ENCODE assay signal across 8 cellular contexts in the genomic region with DNA sequence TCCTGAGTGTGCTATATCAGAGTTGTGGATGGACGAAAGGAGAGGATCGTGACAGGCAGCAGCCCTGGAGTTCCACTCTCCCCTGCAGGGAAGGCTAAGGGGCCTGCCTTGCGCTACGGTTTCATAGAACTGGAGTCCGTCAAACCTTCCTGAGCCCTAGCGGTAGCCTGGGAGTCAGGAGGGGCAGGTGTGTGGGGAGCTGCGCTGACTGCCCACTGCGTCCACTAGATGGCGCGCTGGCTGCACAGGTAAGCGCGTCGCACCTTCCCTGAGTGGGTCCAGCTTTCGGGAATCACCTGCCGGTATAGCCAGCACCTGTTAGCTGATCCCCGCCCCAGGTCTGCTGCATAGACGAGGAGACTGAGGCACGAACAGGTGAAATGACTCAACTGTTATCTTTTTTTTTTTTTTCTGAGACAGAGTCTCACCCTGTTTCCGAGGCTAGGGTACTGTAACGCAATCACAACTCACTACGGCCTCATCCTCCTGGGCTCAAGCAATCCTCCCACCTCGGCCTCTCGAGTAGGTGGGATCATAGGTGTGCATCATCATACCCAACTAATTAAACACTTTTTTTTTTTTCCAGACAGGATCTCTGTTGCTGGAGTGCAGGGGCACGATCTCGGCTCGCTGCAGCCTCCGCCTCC. TPM values are rescaled to one million over a fixed set of nuclear protein-coding genes. Genes with fewer than 3 reads are reported as not detected.
DNase-seq lines count a peak whose midpoint lies in the region; ATAC-seq and TF ChIP-seq lines count a peak whose summit lies in the region.

No MANE protein-coding gene starts in this region.

- in situ Hi-C loops in KBM-7 (cut with MboI; ENCODE audit: low pct_unique_long_range_greater_than_20kb, low sequenced_read_pairs), result loop anchor here (10.0 kb wide), 1 partner anchor 424 kb away; no protein-coding TSS in a partner anchor

- DNase-seq in GDM1 (lab: John Stamatoyannopoulos, UW), result peak; percentile 19
- peak; percentile 58 for DNase-seq in KBM-7
- peak; percentile 22 for DNase-seq in RPMI7951 (ENCODE audit: low read depth)
- DNase-seq in activated naive CD4-positive, alpha-beta T cell (lab: John Stamatoyannopoulos, UW), result peak; percentile 7 to 56 (median 28)
- peak in 1 of 2 donors; percentile 40 for DNase-seq in heart right ventricle
- DNase-seq in spleen, result peak; percentile 86

- H3K36me3 ChIP-seq in heart right ventricle (no peaks in the 10 kb centered on the region), spleen (no peaks in the 10 kb centered on the region)

- intact Hi-C loops in heart right ventricle (cut with DNase I), result no loop called here
- intact Hi-C loops in spleen (cut with DNase I; ENCODE audit: low total_unique reads), result no loop called here

- TF ChIP-seq POLR2A in spleen (IDR thresholded peaks at IDR 0.05), result no peak
- TF ChIP-seq POLR2A in GM18505 (IDR thresholded peaks at IDR 0.05; ENCODE audit: borderline replicate concordance, extremely low read depth, insufficient read depth, insufficient read length), result no peak

- peak; percentile 58 to 82 (median 75) for TF ChIP-seq CTCF in heart right ventricle (IDR thresholded peaks at IDR 0.05)
- peak; percentile 34 to 83 (median 60) for TF ChIP-seq CTCF in spleen (IDR thresholded peaks at IDR 0.05 in 8 of 11, conservative IDR thresholded peaks at IDR 0.05 in 3 of 11)

- 27 to 30% methylated on average over 27 of the region's 27 CpGs for WGBS in heart right ventricle, 2 donors
- WGBS in spleen, 5 donors, result 31 to 34% (median 33%) methylated on average over 27 of the region's 27 CpGs

- ATAC-seq in heart right ventricle (peak in 4 of 8 donors; percentile 27 to 60 (median 50)), GM18502 (IDR thresholded peaks at IDR 0.05; ENCODE audit: poor library complexity, unreplicated experiment) (no peak), GM18505 (IDR thresholded peaks at IDR 0.05; ENCODE audit: unreplicated experiment) (no peak)

- peaks cover 0 to 27% (median 11%) of the 10 kb centered on the region in 7 donors for H3K27me3 ChIP-seq in heart right ventricle
- H3K27me3 ChIP-seq in spleen (replicated peaks in 1 of 7), result peaks cover 0 to 42% (median 0%) of the 10 kb centered on the region in 7 donors

- H3K9me3 ChIP-seq in heart right ventricle, result no peaks in the 10 kb centered on the region
- H3K9me3 ChIP-seq in spleen, result no peaks in the 10 kb centered on the region

- H3K4me3 ChIP-seq in heart right ventricle (no peak overlapping the region), spleen (no peak overlapping the region)

- H3K4me1 ChIP-seq in heart right ventricle (peaks cover 0 to 8% (median 0%) of the 10 kb centered on the region in 9 donors), spleen (peaks cover 0 to 6% (median 4%) of the 10 kb centered on the region in 6 donors)

- H3K27ac ChIP-seq in heart right ventricle (no peak overlapping the region), spleen (no peak overlapping the region)

RNA-seq across cellular contexts. Expression of gene BAIAP2L1, which starts 20.2 kb away (rescaled TPM):
- total RNA-seq in RPMI7951 (2014; rRNA removed; shearing (Covaris generic)), result 7.1 and 9.4 TPM in 2 replicates
- 1 to 10 TPM in 6 of 10 donors, under 1 TPM in 4; 0.53 to 5.2 (median 1.4) TPM for total RNA-seq in heart right ventricle
- polyA plus RNA-seq in heart right ventricle, result 1 to 10 TPM; 2.2 to 5.8 TPM
- 1 to 10 TPM in 5 of 7 donors, under 1 TPM in 2; 0.72 to 2.6 (median 2.1) TPM for total RNA-seq in spleen
- 1 to 10 TPM in 2 of 3 donors, under 1 TPM in 1; 0.76 to 1.4 (median 1.2) TPM for polyA plus RNA-seq in spleen
